19 cellular contexts compared by ENCODE assay signal in genomic region chr5:112636751-112637150, GRCh38.
A peak's percentile ranks its signal among the peaks of the same experiment; 100 is the strongest.
DNase-seq lines count a peak whose midpoint lies in the region; ATAC-seq, FAIRE-seq and TF ChIP-seq lines count a peak whose summit lies in the region.
"Had no signal": no experiment of that assay in that cellular context is flagged by ENCODE, and none has a peak within 500 bp of the region (broad histone marks: within the 10 kb centered on the region; RNA-seq: fewer than 3 reads in every experiment).

No MANE protein-coding gene starts in this region.

- CTCF ChIA-PET in SK-N-SH (lab: Yijun Ruan, JAX) (no interaction called here), Caco-2 (lab: Charles Lee) (no interaction called here)

- H2AFZ ChIP-seq in SK-N-SH (ENCODE audit: low read depth) = no peak overlapping the region
- no peak overlapping the region for H2AFZ ChIP-seq in MM.1S (ENCODE audit: low read length)

- H3K9me2 ChIP-seq in SK-N-SH = no peaks in the 10 kb centered on the region
- H3K9me2 ChIP-seq in MM.1S (replicated peaks; ENCODE audit: insufficient read depth, low read length) = no peaks in the 10 kb centered on the region

- H3K9me3 ChIP-seq in SK-N-SH (no peaks in the 10 kb centered on the region), kidney (ENCODE audit: control insufficient read depth in 1 of 2, low read length in 2 of 2) (no peaks in the 10 kb centered on the region), MM.1S (replicated peaks; ENCODE audit: insufficient read depth, low read length) (no peaks in the 10 kb centered on the region), Caco-2 (no peaks in the 10 kb centered on the region)
- H3K9me3 ChIP-seq: A549 had no signal

- H3K4me3 ChIP-seq in SK-N-SH (ENCODE audit: low read depth in 2 of 2, low read length in 1 of 2) = no peak overlapping the region
- no peak overlapping the region for H3K4me3 ChIP-seq in kidney (ENCODE audit: low read length in 2 of 2)
- H3K4me3 ChIP-seq in MM.1S (ENCODE audit: low read length) = no peak overlapping the region
- H3K4me3 ChIP-seq in Caco-2 (ENCODE audit: low read depth, low read length) = no peak overlapping the region
- H3K4me3 ChIP-seq: A549 had no signal

- H3K9ac ChIP-seq in SK-N-SH (no peak overlapping the region), kidney (ENCODE audit: low read length in 2 of 2) (no peak overlapping the region), MM.1S (ENCODE audit: low read length) (no peak overlapping the region)

- POLR2A ChIA-PET in SK-N-SH (lab: Yijun Ruan, JAX) = no interaction called here
- POLR2A ChIA-PET in Caco-2 (lab: Charles Lee) = no interaction called here

- H3K4me2 ChIP-seq in SK-N-SH (no peak overlapping the region), MM.1S (ENCODE audit: low read depth, low read length) (no peak overlapping the region)
- H3K4me2 ChIP-seq: A549 had no signal

- ATAC-seq in SK-N-SH treated with all-trans-retinoic acid at 6 μM for 48 hours = peak; percentile 31; the same call in 1 of the 3 replicates
- no peak for ATAC-seq in GM18907 (IDR thresholded peaks at IDR 0.05; ENCODE audit: unreplicated experiment)
- ATAC-seq: A549 had no signal

- no peaks in the 10 kb centered on the region for H3K36me3 ChIP-seq in SK-N-SH (replicated peaks in 1 of 2; ENCODE audit: control insufficient read depth in 1 of 2, insufficient read depth in 2 of 2, low read length in 1 of 2)
- no peaks in the 10 kb centered on the region for H3K36me3 ChIP-seq in kidney (ENCODE audit: control insufficient read depth in 1 of 2, insufficient read depth in 2 of 2, low read length in 2 of 2)
- H3K36me3 ChIP-seq in MM.1S (replicated peaks; ENCODE audit: insufficient read depth, low read length) = no peaks in the 10 kb centered on the region
- H3K36me3 ChIP-seq in Caco-2 (ENCODE audit: control insufficient read depth, insufficient read depth, low read length) = no peaks in the 10 kb centered on the region

- peak overlapping the region in 4 of 5 experiments; percentile 30 to 60 (median 54) for H3K27ac Mint-ChIP-seq in brain
- no peak overlapping the region for H3K27ac Mint-ChIP-seq in Caco-2 (ENCODE audit: unreplicated experiment)
- H3K27ac Mint-ChIP-seq: CD4-positive, CD25-positive, alpha-beta regulatory T cell had no signal

- H3K4me1 Mint-ChIP-seq in brain (peaks cover 67% of the 10 kb centered on the region), Caco-2 (ENCODE audit: low read depth, unreplicated experiment) (no peaks in the 10 kb centered on the region)
- H3K4me1 Mint-ChIP-seq: CD4-positive, CD25-positive, alpha-beta regulatory T cell had no signal

- intact Hi-C loops in kidney (cut with DNase I) = no loop called here
- intact Hi-C loops in Caco-2 (cut with micrococcal nuclease; ENCODE audit: unreplicated experiment) = no loop called here

- H3F3A ChIP-seq in SK-N-SH (replicated peaks; ENCODE audit: insufficient read depth) (no peaks in the 10 kb centered on the region), MM.1S (ENCODE audit: insufficient read depth, low read length) (no peaks in the 10 kb centered on the region)

- H3K9me3 Mint-ChIP-seq in brain (peaks cover 10 to 22% (median 13%) of the 10 kb centered on the region in 5 experiments), Caco-2 (ENCODE audit: unreplicated experiment) (no peaks in the 10 kb centered on the region)

- H3K27me3 Mint-ChIP-seq in brain = no peaks in the 10 kb centered on the region
- H3K27me3 Mint-ChIP-seq in Caco-2 (ENCODE audit: insufficient read depth, unreplicated experiment) = peaks cover 3% of the 10 kb centered on the region

- no peak overlapping the region for H3K4me3 Mint-ChIP-seq in brain
- H3K4me3 Mint-ChIP-seq in Caco-2 (ENCODE audit: unreplicated experiment) = no peak overlapping the region
- H3K4me3 Mint-ChIP-seq: CD4-positive, CD25-positive, alpha-beta regulatory T cell had no signal

- H3K27ac ChIP-seq in SK-N-SH (ENCODE audit: low read depth in 2 of 2, low read length in 1 of 2) = no peak overlapping the region
- peak overlapping the region; percentile 62 to 74 for H3K27ac ChIP-seq in kidney (ENCODE audit: low read depth in 2 of 2, low read length in 2 of 2)
- H3K27ac ChIP-seq in MM.1S (ENCODE audit: low read length) = no peak overlapping the region
- H3K27ac ChIP-seq: A549, RWPE1 had no signal

- H3K36me3 Mint-ChIP-seq in brain (peaks cover 15% of the 10 kb centered on the region), Caco-2 (ENCODE audit: insufficient read depth, unreplicated experiment) (no peaks in the 10 kb centered on the region)
- H3K36me3 Mint-ChIP-seq: CD4-positive, CD25-positive, alpha-beta regulatory T cell had no signal

- WGBS in SK-N-SH (ENCODE audit: low lambda C conversion rate) = 38% methylated on average over 2 of the region's 2 CpGs

- H4K20me1 ChIP-seq in SK-N-SH (ENCODE audit: insufficient read depth) (no peaks in the 10 kb centered on the region), MM.1S (ENCODE audit: insufficient read depth, low read length) (no peaks in the 10 kb centered on the region)

- TF ChIP-seq CTCF in SK-N-SH (IDR thresholded peaks at IDR 0.05) (no peak), brain (conservative IDR thresholded peaks at IDR 0.05) (no peak), kidney (IDR thresholded peaks at IDR 0.05; ENCODE audit: borderline replicate concordance, extremely low read depth, insufficient read depth) (no peak), MM.1S (IDR thresholded peaks at IDR 0.05; ENCODE audit: low read length) (no peak), Caco-2 (IDR thresholded peaks at IDR 0.05; ENCODE audit: insufficient read depth in 1 of 2, low read depth in 1 of 2, low read length in 1 of 2, severe bottlenecking in 1 of 2, unreplicated experiment in 1 of 2) (no peak)

- FAIRE-seq in kidney (lab: Jason Lieb, UNC) = no peak
- FAIRE-seq: A549 had no signal

- no peaks in the 10 kb centered on the region for H3K79me2 ChIP-seq in SK-N-SH (ENCODE audit: insufficient read depth)
- H3K79me2 ChIP-seq in MM.1S (ENCODE audit: low read length) = no peaks in the 10 kb centered on the region

- H3K4me1 ChIP-seq in SK-N-SH (ENCODE audit: control insufficient read depth in 1 of 2, insufficient read depth in 2 of 2, low read depth in 1 of 2, low read length in 1 of 2) (no peaks in the 10 kb centered on the region; a peak in 1 of 4 replicates), kidney (ENCODE audit: control insufficient read depth in 1 of 2, insufficient read depth in 1 of 2, low read depth in 1 of 2, low read length in 2 of 2) (peaks cover 16 to 24% of the 10 kb centered on the region in 2 donors), MM.1S (ENCODE audit: low read length) (peaks cover 10% of the 10 kb centered on the region; the same call in 1 of the 2 replicates), Caco-2 (no peaks in the 10 kb centered on the region)
- H3K4me1 ChIP-seq: A549 had no signal

- no peak for TF ChIP-seq EP300 in SK-N-SH (IDR thresholded peaks at IDR 0.05; ENCODE audit: borderline replicate concordance in 1 of 2, low read depth in 1 of 2, low read length in 1 of 2)

- TF ChIP-seq RAD21 in SK-N-SH (IDR thresholded peaks at IDR 0.05; ENCODE audit: low read length) = no peak

- BruUV-seq in Caco-2 (replicated peaks; lab: Mats Ljungman, UMichigan) = no TSS peak

- DNase-seq in SK-N-SH = no peak
- no peak for DNase-seq in kidney
- no peak for DNase-seq in MM.1S
- no peak for DNase-seq in NCI-H526 (lab: John Stamatoyannopoulos, UW)
- DNase-seq in Caco-2 = no peak
- DNase-seq: AML-193; Calu3; CD4-positive, CD25-positive, alpha-beta regulatory T cell; H7; IMR-90; MV-4-11; NCI-H1417 treated with DMSO at 0.1 percent for 48 hours; NCI-H2029; NCI-H510A treated with DMSO at 0.1 percent for 48 hours had no signal

- no peaks in the 10 kb centered on the region for H3K27me3 ChIP-seq in SK-N-SH (ENCODE audit: insufficient read depth)
- no peaks in the 10 kb centered on the region for H3K27me3 ChIP-seq in MM.1S (replicated peaks; ENCODE audit: insufficient read depth, low read length)
- H3K27me3 ChIP-seq in Caco-2 (replicated peaks; ENCODE audit: control insufficient read depth, insufficient read depth, low read length) = no peaks in the 10 kb centered on the region

TF ChIP-seq in SK-N-SH treated with all-trans-retinoic acid at 6 μM for 48 hours, 23 proteins besides CTCF, POLR2A, EP300 and RAD21:
- no peak for TF ChIP-seq POU6F1 (CRISPR knock-in tag; IDR thresholded peaks at IDR 0.05; ENCODE audit: borderline replicate concordance, low read depth)

TF ChIP-seq in SK-N-SH, 30 proteins besides CTCF, POLR2A, EP300 and RAD21 (continues in another document):
- TF ChIP-seq ELF1 (IDR thresholded peaks at IDR 0.05) (no peak), IRF3 (IDR thresholded peaks at IDR 0.05; ENCODE audit: low read depth, low read length) (no peak), TEAD4 (IDR thresholded peaks at IDR 0.05; ENCODE audit: borderline replicate concordance, insufficient read depth) (no peak), NFIC (IDR thresholded peaks at IDR 0.05; ENCODE audit: borderline replicate concordance) (no peak), PBX3 (IDR thresholded peaks at IDR 0.05) (no peak), SIN3A (IDR thresholded peaks at IDR 0.05; ENCODE audit: borderline replicate concordance, low read depth, low read length) (no peak), TAF1 (IDR thresholded peaks at IDR 0.05; ENCODE audit: borderline replicate concordance, low read depth, low read length) (no peak), MAX (IDR thresholded peaks at IDR 0.05; ENCODE audit: low read depth) (no peak), RCOR1 (IDR thresholded peaks at IDR 0.05; ENCODE audit: low read length) (no peak)

Comparison
In these comparisons a context has a peak if more than half of its experiments do, and no peak if none do; other contexts are left out.
1. H3K27ac ChIP-seq: peak in kidney (2 of 2); none in SK-N-SH (0 of 2) and MM.1S (single experiment).